9 cellular contexts compared by ENCODE assay signal in genomic region chr3:184354121-184354728, GRCh38. TPM values are rescaled to one million over a fixed set of nuclear protein-coding genes. Genes with fewer than 3 reads are reported as not detected.
A peak's percentile ranks its signal among the peaks of the same experiment; 100 is the strongest.
DNase-seq lines count a peak whose midpoint lies in the region; ATAC-seq and TF ChIP-seq lines count a peak whose summit lies in the region.
"Had no signal": no experiment of that assay in that cellular context is flagged by ENCODE, and none has a peak within 500 bp of the region (broad histone marks: within the 10 kb centered on the region; RNA-seq: fewer than 3 reads in every experiment).

No MANE protein-coding gene starts in this region.

- H3K27me3 Mint-ChIP-seq in mesothelial cell of epicardium (ENCODE audit: low read depth): no peaks in the 10 kb centered on the region
- H3K27me3 Mint-ChIP-seq in stimulated activated naive CD8-positive, alpha-beta T cell treated with anti-CD3 and anti-CD28 coated beads, Interleukin-15, amount 100 ng/mL, for 72 hours: no peaks in the 10 kb centered on the region

- no peak overlapping the region for H3K4me3 ChIP-seq in colonic mucosa

- TF ChIP-seq CTCF in colonic mucosa (IDR thresholded peaks at IDR 0.05) (peak; percentile 60), mesothelial cell of epicardium (IDR thresholded peaks at IDR 0.05; ENCODE audit: unreplicated experiment) (peak; percentile 70)

- H3K9ac ChIP-seq in colonic mucosa (ENCODE audit: low read depth in 2 of 2, low read length in 2 of 2): no peak overlapping the region

- no peaks in the 10 kb centered on the region for H3K9me3 Mint-ChIP-seq in mesothelial cell of epicardium
- no peaks in the 10 kb centered on the region for H3K9me3 Mint-ChIP-seq in stimulated activated naive CD8-positive, alpha-beta T cell treated with anti-CD3 and anti-CD28 coated beads, Interleukin-15, amount 100 ng/mL, for 72 hours

- peaks cover 8% of the 10 kb centered on the region for H3K36me3 Mint-ChIP-seq in mesothelial cell of epicardium

- H3K9me3 ChIP-seq in colonic mucosa: no peaks in the 10 kb centered on the region

- no peak overlapping the region for H3K27ac ChIP-seq in colonic mucosa

- no peak overlapping the region for H3K4me3 Mint-ChIP-seq in mesothelial cell of epicardium
- no peak overlapping the region for H3K4me3 Mint-ChIP-seq in stimulated activated naive CD8-positive, alpha-beta T cell treated with anti-CD3 and anti-CD28 coated beads, Interleukin-15, amount 100 ng/mL, for 72 hours

- peaks cover 8% of the 10 kb centered on the region for H3K4me1 Mint-ChIP-seq in mesothelial cell of epicardium
- H3K4me1 Mint-ChIP-seq in stimulated activated naive CD8-positive, alpha-beta T cell treated with anti-CD3 and anti-CD28 coated beads, Interleukin-15, amount 100 ng/mL, for 72 hours: peaks cover 16% of the 10 kb centered on the region

- no peak overlapping the region for H3K27ac Mint-ChIP-seq in mesothelial cell of epicardium
- H3K27ac Mint-ChIP-seq in stimulated activated naive CD8-positive, alpha-beta T cell treated with anti-CD3 and anti-CD28 coated beads, Interleukin-15, amount 100 ng/mL, for 72 hours: peak overlapping the region in 1 of 2 donors; percentile 63

- no peaks in the 10 kb centered on the region for H3K36me3 ChIP-seq in colonic mucosa

- H3K4me1 ChIP-seq in colonic mucosa: no peaks in the 10 kb centered on the region

- DNase-seq in COLO829 (ENCODE audit: low spot score) (peak; percentile 45), colonic mucosa (peak; percentile 65), mesothelial cell of epicardium (ENCODE audit: low spot score in 2 of 2, unreplicated experiment in 2 of 2) (peak in 1 of 2 experiments; percentile 65), dedifferentiated amniotic fluid mesenchymal stem cell (ENCODE audit: extremely low spot score) (no peak), MV-4-11 (lab: John Stamatoyannopoulos, UW) (no peak)
- peak; percentile 24 to 61 (median 36) for DNase-seq in activated CD4-positive, CD25-positive, alpha-beta regulatory T cell (lab: John Stamatoyannopoulos, UW)
- peak; percentile 51 to 61 for DNase-seq in stimulated activated naive CD8-positive, alpha-beta T cell treated with anti-CD3 and anti-CD28 coated beads, Interleukin-15, amount 100 ng/mL, for 72 hours

- no peaks in the 10 kb centered on the region for H3K27me3 ChIP-seq in colonic mucosa

- ATAC-seq in HG03175 (IDR thresholded peaks at IDR 0.05; ENCODE audit: unreplicated experiment): peak; percentile 42
- ATAC-seq in stimulated activated naive CD8-positive, alpha-beta T cell treated with anti-CD3 and anti-CD28 coated beads, Interleukin-15, amount 100 ng/mL, for 72 hours: peak; percentile 78

- intact Hi-C loops in colonic mucosa (cut with DNase I): no loop called here

RNA-seq across cellular contexts. Expression of gene CLCN2, which starts 7.2 kb away (rescaled TPM):
- total RNA-seq in colonic mucosa (10 to 100 TPM; 61.1 to 71.6 TPM), mesothelial cell of epicardium (16.6 to 17.0 TPM (median 16.9 TPM) in 3 replicates)

RNA-seq across cellular contexts. Expression of gene POLR2H, which starts 7.3 kb away (rescaled TPM):
- total RNA-seq in colonic mucosa: 100 to 1,000 TPM in 1 of 2 donors, 10 to 100 TPM in 1; 98.2 to 130 TPM
- total RNA-seq in mesothelial cell of epicardium: 76.4 to 82.4 TPM (median 78.7 TPM) in 3 replicates

RNA-seq across cellular contexts. Expression of gene FAM131A, which starts 16.8 kb away (rescaled TPM):
- total RNA-seq in colonic mucosa (10 to 100 TPM; 15.0 to 22.0 TPM), mesothelial cell of epicardium (14.3 to 17.4 TPM (median 15.1 TPM) in 3 replicates)

RNA-seq across cellular contexts. Expression of gene THPO, which starts 23.8 kb away (rescaled TPM):
- total RNA-seq in colonic mucosa (under 1 TPM in 1 of 2 donors, not detected in 1; 0.17 TPM), mesothelial cell of epicardium (0.56 to 1.1 TPM (median 0.63 TPM) in 3 replicates)
- total RNA-seq: M059J had no signal

RNA-seq across cellular contexts. Expression of gene CHRD, which starts 25.6 kb away (rescaled TPM):
- 1 to 10 TPM; 2.0 TPM for total RNA-seq in colonic mucosa
- total RNA-seq in mesothelial cell of epicardium: 5.6 to 6.8 TPM (median 6.4 TPM) in 3 replicates

Comparison
In these comparisons a context has a peak if more than half of its experiments do, and no peak if none do; other contexts are left out.
1. DNase-seq: peak in COLO829 (single experiment), activated CD4-positive, CD25-positive, alpha-beta regulatory T cell (4 of 4), colonic mucosa (single experiment) and stimulated activated naive CD8-positive, alpha-beta T cell treated with anti-CD3 and anti-CD28 coated beads, Interleukin-15, amount 100 ng/mL, for 72 hours (2 of 2); none in dedifferentiated amniotic fluid mesenchymal stem cell (single experiment) and MV-4-11 (single experiment).